ENCODE assay signal across 8 cellular contexts in the genomic region with DNA sequence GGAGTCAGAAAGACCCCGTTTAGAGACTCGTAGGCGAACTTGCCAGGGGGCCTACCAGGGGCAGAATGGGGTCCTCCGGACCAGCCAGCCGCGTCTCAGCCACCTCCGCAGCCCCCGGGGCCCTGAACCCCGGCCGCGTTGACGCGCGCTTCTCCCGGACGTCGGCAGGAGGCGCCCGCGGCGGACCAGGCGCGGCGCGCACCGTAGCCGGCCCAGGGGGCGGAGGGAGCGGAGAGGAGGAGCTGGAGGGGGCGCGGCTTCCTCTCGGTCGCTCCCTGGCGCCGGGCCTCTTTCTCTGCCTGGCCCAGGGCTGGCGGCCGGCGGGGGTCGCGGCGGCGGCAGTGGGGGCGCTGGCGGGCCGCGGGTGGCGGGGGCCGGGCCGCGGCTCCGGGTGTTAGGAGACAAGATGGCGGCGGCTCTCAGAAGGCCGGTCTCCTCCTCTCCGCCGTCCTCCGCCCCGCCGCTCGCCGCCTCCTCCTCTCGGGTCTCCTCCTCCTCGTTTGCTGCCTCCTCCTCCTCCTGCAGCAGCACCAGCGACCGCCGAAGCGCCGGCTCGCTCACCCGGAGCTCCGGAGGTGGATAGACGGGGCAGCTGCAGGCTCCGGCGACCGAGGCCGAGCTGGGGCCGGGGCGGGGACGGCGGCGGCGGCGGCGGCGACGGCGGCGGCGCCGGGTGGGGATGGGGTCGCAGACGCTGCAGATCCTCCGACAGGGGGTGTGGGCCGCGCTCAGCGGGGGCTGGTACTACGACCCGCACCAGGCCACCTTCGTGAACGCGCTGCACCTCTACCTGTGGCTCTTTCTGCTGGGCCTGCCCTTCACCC. TPM values are rescaled to one million over a fixed set of nuclear protein-coding genes. Genes with fewer than 3 reads are reported as not detected.
A peak's percentile ranks its signal among the peaks of the same experiment; 100 is the strongest.
DNase-seq lines count a peak whose midpoint lies in the region; ATAC-seq and TF ChIP-seq lines count a peak whose summit lies in the region.

A gene (plus strand): TSS at position 288 of the 824 bp plus-strand sequence. CDS start 392 bp downstream, at position 680.

- H3K4me1 ChIP-seq in PC-3 (ENCODE audit: insufficient read depth, low read length) (peaks cover 19% of the 10 kb centered on the region), mucosa of stomach (ENCODE audit: control insufficient read depth, insufficient read depth, low read length) (peaks cover 14% of the 10 kb centered on the region)

- intact Hi-C loops in PC-3 (cut with micrococcal nuclease), result loop anchor here (1.0 to 5.0 kb wide), 5 partner anchors 9 to 115 kb away; no protein-coding TSS in a partner anchor

- peak; percentile 96 for DNase-seq in DMS 273 (lab: John Stamatoyannopoulos, UW; ENCODE audit: unreplicated experiment)
- DNase-seq in HuH-7 (ENCODE audit: low spot score), result peak; percentile 79
- DNase-seq in PC-3, result peak; percentile 86
- DNase-seq in activated T-cell treated with anti-CD3 and anti-CD28 coated beads for 48 hours (ENCODE audit: low read depth), result peak; percentile 87
- DNase-seq in erythroblast (lab: John Stamatoyannopoulos, UW), result peak; percentile 86 to 90
- peak; percentile 74 to 79 for DNase-seq in stimulated activated CD8-positive, alpha-beta memory T cell treated with anti-CD3 and anti-CD28 coated beads, Interleukin-7, amount 100 ng/mL, for 1 hour (ENCODE audit: low read depth in 2 of 2)

- H4K20me1 ChIP-seq in PC-3 (ENCODE audit: low read length), result peaks cover 31% of the 10 kb centered on the region

- CTCF ChIA-PET in PC-3 (lab: Charles Lee), result interaction anchor here (0.6 to 2.0 kb wide), 21 partner anchors 9 to 1010 kb away, joined by 3 to 41 read pairs (median 5); a partner anchor contains a TSS

- POLR2A ChIA-PET in PC-3 (lab: Charles Lee; ENCODE audit: unreplicated experiment), result interaction anchor here (0.6 to 0.9 kb wide), 4 partner anchors 61 to 415 kb away, joined by 3 to 8 read pairs (median 6); no protein-coding TSS in a partner anchor

- H3K4me3 ChIP-seq in PC-3 (ENCODE audit: low read length) (peak within 1 kb of the TSS; percentile 76), mucosa of stomach (ENCODE audit: low read length) (peak within 1 kb of the TSS; percentile 82)

- H3K9me2 ChIP-seq in PC-3 (replicated peaks; ENCODE audit: low read length), result no peaks in the 10 kb centered on the region

- H3K79me2 ChIP-seq in PC-3 (ENCODE audit: low read length), result peaks cover 42% of the 10 kb centered on the region

- peak; percentile 82 for TF ChIP-seq CTCF in PC-3 (conservative IDR thresholded peaks at IDR 0.05; ENCODE audit: low read depth, low read length)

- H3K27me3 ChIP-seq in PC-3 (ENCODE audit: low read length), result no peaks in the 10 kb centered on the region
- no peaks in the 10 kb centered on the region for H3K27me3 ChIP-seq in mucosa of stomach (ENCODE audit: control insufficient read depth, insufficient read depth, low read length)

- ATAC-seq in GM21447 (IDR thresholded peaks at IDR 0.05; ENCODE audit: unreplicated experiment) (peak; percentile 66), PC-3 (peak; percentile 69)

- H3K36me3 ChIP-seq in PC-3 (ENCODE audit: low read depth, low read length) (no peaks in the 10 kb centered on the region), mucosa of stomach (ENCODE audit: control insufficient read depth, insufficient read depth, low read length) (no peaks in the 10 kb centered on the region)

- H2AFZ ChIP-seq in PC-3 (ENCODE audit: low read length), result peak within 1 kb of the TSS; percentile 89

- H3K9ac ChIP-seq in PC-3 (ENCODE audit: low read length) (peak within 1 kb of the TSS; percentile 73), mucosa of stomach (ENCODE audit: low read length) (peak within 1 kb of the TSS; percentile 95)

- peak within 1 kb of the TSS; percentile 21; the same call in 1 of the 2 replicates for H3K27ac ChIP-seq in PC-3 (ENCODE audit: low read length)

- TF ChIP-seq POLR2A in erythroblast (IDR thresholded peaks at IDR 0.05; ENCODE audit: low read length), result no peak

- H3K9me3 ChIP-seq in PC-3 (ENCODE audit: low read length) (no peaks in the 10 kb centered on the region), mucosa of stomach (ENCODE audit: control insufficient read depth, low read length) (no peaks in the 10 kb centered on the region)

- peak within 1 kb of the TSS; percentile 87 for H3K4me2 ChIP-seq in PC-3 (ENCODE audit: low read length)

- H3F3A ChIP-seq in PC-3 (ENCODE audit: low read length, unreplicated experiment), result no peaks in the 10 kb centered on the region

- no TSS peak for BruUV-seq in PC-3 (replicated peaks; lab: Mats Ljungman, UMichigan)

RNA-seq across cellular contexts. Expression of the gene that starts here (rescaled TPM):
- total RNA-seq in PC-3 (2014; rRNA removed), result 21.5 and 23.3 TPM in 2 replicates

Comparison
In these comparisons a context has a peak if more than half of its experiments do, and no peak if none do; other contexts are left out.
1. Peak in every context shown above with its lines: DNase-seq, ATAC-seq, H3K4me3 ChIP-seq and H3K27ac ChIP-seq.